In the genomic region with DNA sequence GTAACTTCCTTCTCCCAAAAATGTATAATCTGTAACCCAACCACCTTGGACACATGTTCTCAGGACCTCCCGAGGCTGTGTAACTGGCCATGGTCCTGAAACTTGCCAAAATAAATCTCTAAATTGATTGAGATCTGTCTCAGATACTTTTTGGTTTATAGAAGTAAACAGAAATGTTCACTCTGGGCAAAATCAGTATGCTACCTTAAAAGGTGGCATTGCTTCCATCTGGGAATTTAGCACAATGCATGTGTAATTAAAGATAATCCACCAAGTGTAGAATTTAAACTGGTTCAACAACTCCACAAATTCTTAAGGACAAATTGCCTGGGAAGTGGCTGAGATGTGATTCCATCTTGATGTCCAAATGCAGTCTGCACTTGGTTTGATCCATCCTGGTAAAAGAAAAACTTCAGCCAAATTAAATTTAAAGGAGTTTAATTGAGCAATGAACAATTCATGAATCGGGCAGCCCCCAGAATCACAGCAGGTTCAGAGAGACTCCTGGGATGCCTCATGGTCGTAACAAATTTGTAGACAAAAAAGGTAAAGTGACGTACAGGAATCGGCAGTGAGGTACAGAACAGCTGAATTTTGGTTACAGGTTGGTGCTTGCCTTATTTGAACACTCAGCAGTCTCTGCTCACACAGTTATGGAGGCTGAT, we compare ENCODE assay signal across 28 cellular contexts.
A peak's percentile ranks its signal among the peaks of the same experiment; 100 is the strongest.
DNase-seq lines count a peak whose midpoint lies in the region; ATAC-seq, FAIRE-seq and TF ChIP-seq lines count a peak whose summit lies in the region.
"Had no signal": no experiment of that assay in that cellular context is flagged by ENCODE, and none has a peak within 500 bp of the region (broad histone marks: within the 10 kb centered on the region; RNA-seq: fewer than 3 reads in every experiment).

No MANE protein-coding gene starts in this region.

- DNase-seq in HCT116 (ENCODE audit: low read depth, low spot score) = no peak
- DNase-seq in NB4 (ENCODE audit: low read depth) = peak; percentile 4
- DNase-seq in K562 (ENCODE audit: extremely low read depth in 1 of 4, low spot score in 3 of 4) = no peak
- peak; percentile 50 for DNase-seq in neural progenitor cell (ENCODE audit: low spot score)
- DNase-seq in NCI-H2227 treated with DMSO at 0.1 percent for 48 hours (lab: John Stamatoyannopoulos, UW) = no peak
- DNase-seq in NCI-H1092 treated with DMSO at 0.1 percent for 48 hours (lab: John Stamatoyannopoulos, UW) = no peak
- DNase-seq in T-cell = no peak
- DNase-seq: activated B cell treated with CpG ODN at 0.5 μM for 24 hours; activated CD4-positive, alpha-beta T cell treated with anti-CD3 and anti-CD28 coated beads, Interleukin-2, amount 50 U/mL, for 4 hours; activated naive CD4-positive, alpha-beta T cell treated with anti-CD3 and anti-CD28 coated beads, Interleukin-2, amount 10 ng/mL, durations not matched to agents 7 days and 5 days; amniotic stem cell; Calu3; effector CD8-positive, alpha-beta T cell; EL; erythroblast; GM23248; NCI-H1417; NCI-H2081 treated with DMSO at 0.1 percent for 48 hours; NCI-H446; PC-3; SHP77; stimulated activated naive CD4-positive, alpha-beta T cell treated with Interleukin-2 at 50 U/mL for 16 hours; SW 1271; T1000 had no signal

- no peaks in the 10 kb centered on the region for H3K9me3 ChIP-seq in HCT116 (ENCODE audit: control insufficient read depth in 1 of 2, insufficient read depth in 1 of 2, low read depth in 1 of 2, low read length in 2 of 2)
- H3K9me3 ChIP-seq in K562 (replicated peaks; ENCODE audit: control insufficient read depth, insufficient read depth, low read depth, low read length) = no peaks in the 10 kb centered on the region
- no peaks in the 10 kb centered on the region for H3K9me3 ChIP-seq in neural progenitor cell (ENCODE audit: low read depth)
- H3K9me3 ChIP-seq: prostate gland had no signal

- H3K27ac Mint-ChIP-seq in neural progenitor cell (no peak overlapping the region), T-cell (no peak overlapping the region)
- H3K27ac Mint-ChIP-seq: activated B cell treated with CpG ODN at 0.5 μM for 24 hours; activated naive CD4-positive, alpha-beta T cell treated with anti-CD3 and anti-CD28 coated beads, Interleukin-2, amount 10 ng/mL, durations not matched to agents 7 days and 5 days had no signal

- peaks cover 7% of the 10 kb centered on the region for H3K27me3 ChIP-seq in HCT116 (ENCODE audit: insufficient read depth, low read length)
- H3K27me3 ChIP-seq in K562 (ENCODE audit: control insufficient read depth in 2 of 2, insufficient read depth in 2 of 2, low read length in 2 of 2) = peaks cover 0 to 4% of the 10 kb centered on the region in 2 experiments; a peak in 2 of 5 replicates
- H3K27me3 ChIP-seq in neural progenitor cell = no peaks in the 10 kb centered on the region

- TF ChIP-seq POLR2A in HCT116 (IDR thresholded peaks at IDR 0.05; ENCODE audit: borderline replicate concordance, extremely low read depth, insufficient read depth, insufficient read length) = no peak
- TF ChIP-seq POLR2A in NB4 (IDR thresholded peaks at IDR 0.05; ENCODE audit: extremely low read depth, insufficient read length) = no peak
- no peak for TF ChIP-seq POLR2A in K562 (conservative IDR thresholded peaks at IDR 0.05)

- RAD21 ChIA-PET in HCT116 (lab: Charles Lee; ENCODE audit: low non-redundant PET in 1 of 2, low total read pairs in 2 of 2, uncharacterized antibody in 2 of 2, unreplicated experiment in 2 of 2) = no interaction called here

- no peaks in the 10 kb centered on the region for H3K36me3 ChIP-seq in HCT116 (ENCODE audit: control insufficient read depth in 1 of 2, insufficient read depth in 2 of 2, low read length in 2 of 2)
- no peaks in the 10 kb centered on the region for H3K36me3 ChIP-seq in K562 (ENCODE audit: control insufficient read depth, insufficient read depth, low read length)
- no peaks in the 10 kb centered on the region for H3K36me3 ChIP-seq in neural progenitor cell
- H3K36me3 ChIP-seq: prostate gland had no signal

- in situ Hi-C loops in K562 (cut with MboI) = no loop called here

- H3K79me2 ChIP-seq in HCT116 (ENCODE audit: insufficient read depth, low read length) (no peaks in the 10 kb centered on the region), K562 (ENCODE audit: control insufficient read depth, insufficient read depth, low read length) (no peaks in the 10 kb centered on the region), neural progenitor cell (ENCODE audit: low read depth) (no peaks in the 10 kb centered on the region)

- H3K36me3 Mint-ChIP-seq in neural progenitor cell = no peaks in the 10 kb centered on the region
- H3K36me3 Mint-ChIP-seq in T-cell = no peaks in the 10 kb centered on the region
- H3K36me3 Mint-ChIP-seq: activated naive CD4-positive, alpha-beta T cell treated with anti-CD3 and anti-CD28 coated beads, Interleukin-2, amount 10 ng/mL, durations not matched to agents 7 days and 5 days had no signal

- no peaks in the 10 kb centered on the region for H3K9me1 ChIP-seq in K562 (ENCODE audit: control insufficient read depth, insufficient read depth, low read length)

- no peak for FAIRE-seq in K562 (lab: Jason Lieb, UNC)
- FAIRE-seq: colon, GM12892 had no signal

- H3K4me1 ChIP-seq in HCT116 (ENCODE audit: control insufficient read depth in 1 of 2, insufficient read depth in 2 of 2, low read length in 2 of 2) (no peaks in the 10 kb centered on the region), K562 (replicated peaks in 1 of 2; ENCODE audit: control insufficient read depth in 2 of 2, insufficient read depth in 2 of 2, low read length in 2 of 2) (no peaks in the 10 kb centered on the region), neural progenitor cell (no peaks in the 10 kb centered on the region)
- H3K4me1 ChIP-seq: prostate gland had no signal

- no peak for TF ChIP-seq EP300 in K562 (IDR thresholded peaks at IDR 0.05; ENCODE audit: low read length)

- no peak for TF ChIP-seq RAD21 in HCT116 (IDR thresholded peaks at IDR 0.05; ENCODE audit: low read depth)
- no peak for TF ChIP-seq RAD21 in K562 (CRISPR knock-in tag; conservative IDR thresholded peaks at IDR 0.05 in 1 of 2, IDR thresholded peaks at IDR 0.05 in 1 of 2)

- H3K9me3 Mint-ChIP-seq in neural progenitor cell = no peaks in the 10 kb centered on the region
- peaks cover 0 to 4% (median 0%) of the 10 kb centered on the region in 3 donors for H3K9me3 Mint-ChIP-seq in T-cell
- H3K9me3 Mint-ChIP-seq: activated B cell treated with CpG ODN at 0.5 μM for 24 hours; activated naive CD4-positive, alpha-beta T cell treated with anti-CD3 and anti-CD28 coated beads, Interleukin-2, amount 10 ng/mL, durations not matched to agents 7 days and 5 days had no signal

- H4K20me1 ChIP-seq in HCT116 (ENCODE audit: insufficient read depth) (no peaks in the 10 kb centered on the region), K562 (replicated peaks; ENCODE audit: control insufficient read depth, insufficient read depth, low read length) (no peaks in the 10 kb centered on the region), neural progenitor cell (ENCODE audit: low read depth) (no peaks in the 10 kb centered on the region)

- H3K9me2 ChIP-seq in HCT116 (ENCODE audit: insufficient read depth) = no peaks in the 10 kb centered on the region

- no peaks in the 10 kb centered on the region for H3F3A ChIP-seq in neural progenitor cell (ENCODE audit: low read depth)

- peak overlapping the region; percentile 22 for H3K4me3 Mint-ChIP-seq in neural progenitor cell
- no peak overlapping the region for H3K4me3 Mint-ChIP-seq in T-cell
- H3K4me3 Mint-ChIP-seq: activated B cell treated with CpG ODN at 0.5 μM for 24 hours; activated naive CD4-positive, alpha-beta T cell treated with anti-CD3 and anti-CD28 coated beads, Interleukin-2, amount 10 ng/mL, durations not matched to agents 7 days and 5 days had no signal

- H2AFZ ChIP-seq in HCT116 (ENCODE audit: low read depth, low read length, poor library complexity, severe bottlenecking) (no peak overlapping the region), K562 (ENCODE audit: low read depth, low read length) (no peak overlapping the region), neural progenitor cell (replicated peaks) (no peak overlapping the region)
- H2AFZ ChIP-seq: GM23248 had no signal

- intact Hi-C loops in HCT116 (cut with micrococcal nuclease) = no loop called here
- intact Hi-C loops in K562 (cut with micrococcal nuclease) = no loop called here

- H3K9ac ChIP-seq in HCT116 (ENCODE audit: low read length) (no peak overlapping the region), K562 (ENCODE audit: insufficient read depth in 1 of 2, low read depth in 2 of 2, low read length in 2 of 2) (no peak overlapping the region), neural progenitor cell (no peak overlapping the region)
- H3K9ac ChIP-seq: GM23248 had no signal

- no peak overlapping the region for H3K4me3 ChIP-seq in HCT116 (replicated peaks in 1 of 2; ENCODE audit: low read depth in 1 of 2, low read length in 2 of 2)
- H3K4me3 ChIP-seq in NB4 (ENCODE audit: low read depth, low read length) = no peak overlapping the region
- H3K4me3 ChIP-seq in K562 = no peak overlapping the region
- H3K4me3 ChIP-seq in neural progenitor cell = no peak overlapping the region
- H3K4me3 ChIP-seq: GM23248, prostate gland had no signal

- H3K4me2 ChIP-seq in HCT116 (ENCODE audit: low read length) = no peak overlapping the region
- no peak overlapping the region for H3K4me2 ChIP-seq in K562 (ENCODE audit: insufficient read depth, low read length)
- H3K4me2 ChIP-seq in neural progenitor cell = no peak overlapping the region

- POLR2A ChIA-PET in HCT116 (lab: Charles Lee) = no interaction called here
- POLR2A ChIA-PET in K562 (lab: Yijun Ruan, JAX) = no interaction called here
- POLR2A ChIA-PET in T-cell (lab: Charles Lee) = no interaction called here

- CTCF ChIA-PET in HCT116 (lab: Charles Lee) (no interaction called here), K562 (lab: Yijun Ruan, JAX; ENCODE audit: low intra/inter-chr PET ratio) (no interaction called here), T-cell (lab: Charles Lee) (no interaction called here)

- H3K4me1 Mint-ChIP-seq in neural progenitor cell (no peaks in the 10 kb centered on the region), T-cell (no peaks in the 10 kb centered on the region)
- H3K4me1 Mint-ChIP-seq: activated B cell treated with CpG ODN at 0.5 μM for 24 hours; activated naive CD4-positive, alpha-beta T cell treated with anti-CD3 and anti-CD28 coated beads, Interleukin-2, amount 10 ng/mL, durations not matched to agents 7 days and 5 days had no signal

- H3K27ac ChIP-seq in HCT116 (ENCODE audit: low read depth, low read length) (no peak overlapping the region), K562 (ENCODE audit: extremely low read depth, low read depth, low read length) (no peak overlapping the region), neural progenitor cell (no peak overlapping the region)
- H3K27ac ChIP-seq: GM23248, HL-60, prostate gland had no signal

- H3K27me3 Mint-ChIP-seq in neural progenitor cell (ENCODE audit: insufficient read depth, low read depth) (peaks cover 13% of the 10 kb centered on the region), T-cell (peaks cover 12 to 21% of the 10 kb centered on the region in 2 donors)

- 6% methylated on average over 5 of the region's 5 CpGs for WGBS in K562 (ENCODE audit: insufficient coverage, low coverage, missing lambda C conversion rate)

- ATAC-seq in HCT116 (no peak), K562 (no peak), T-cell (replicated peaks in 1 of 4) (no peak)
- ATAC-seq: PC-3 had no signal

- BruUV-seq in HCT116 (replicated peaks; lab: Mats Ljungman, UMichigan) (no TSS peak), K562 (replicated peaks; lab: Mats Ljungman, UMichigan) (no TSS peak)

- TF ChIP-seq CTCF in HCT116 (IDR thresholded peaks at IDR 0.05 in 2 of 3, conservative IDR thresholded peaks at IDR 0.05 in 1 of 3; ENCODE audit: borderline replicate concordance in 1 of 3, insufficient read depth in 1 of 3, low read depth in 2 of 3, low read length in 2 of 3) (no peak), NB4 (IDR thresholded peaks at IDR 0.05; ENCODE audit: low read depth, low read length) (no peak), K562 (IDR thresholded peaks at IDR 0.05 in 2 of 3, conservative IDR thresholded peaks at IDR 0.05 in 1 of 3; ENCODE audit: insufficient read depth in 2 of 3, low read depth in 1 of 3, low read length in 3 of 3) (no peak), neural progenitor cell (IDR thresholded peaks at IDR 0.05) (no peak)

Comparison
In these comparisons a context has a peak if more than half of its experiments do, and no peak if none do; other contexts are left out.
1. DNase-seq: peak in NB4 (single experiment) and neural progenitor cell (single experiment); none in HCT116 (single experiment), K562 (0 of 4), NCI-H2227 treated with DMSO at 0.1 percent for 48 hours (single experiment), NCI-H1092 treated with DMSO at 0.1 percent for 48 hours (single experiment) and T-cell (0 of 34).